Comparison of ENCODE assay signal across 11 cellular contexts in the genomic region with DNA sequence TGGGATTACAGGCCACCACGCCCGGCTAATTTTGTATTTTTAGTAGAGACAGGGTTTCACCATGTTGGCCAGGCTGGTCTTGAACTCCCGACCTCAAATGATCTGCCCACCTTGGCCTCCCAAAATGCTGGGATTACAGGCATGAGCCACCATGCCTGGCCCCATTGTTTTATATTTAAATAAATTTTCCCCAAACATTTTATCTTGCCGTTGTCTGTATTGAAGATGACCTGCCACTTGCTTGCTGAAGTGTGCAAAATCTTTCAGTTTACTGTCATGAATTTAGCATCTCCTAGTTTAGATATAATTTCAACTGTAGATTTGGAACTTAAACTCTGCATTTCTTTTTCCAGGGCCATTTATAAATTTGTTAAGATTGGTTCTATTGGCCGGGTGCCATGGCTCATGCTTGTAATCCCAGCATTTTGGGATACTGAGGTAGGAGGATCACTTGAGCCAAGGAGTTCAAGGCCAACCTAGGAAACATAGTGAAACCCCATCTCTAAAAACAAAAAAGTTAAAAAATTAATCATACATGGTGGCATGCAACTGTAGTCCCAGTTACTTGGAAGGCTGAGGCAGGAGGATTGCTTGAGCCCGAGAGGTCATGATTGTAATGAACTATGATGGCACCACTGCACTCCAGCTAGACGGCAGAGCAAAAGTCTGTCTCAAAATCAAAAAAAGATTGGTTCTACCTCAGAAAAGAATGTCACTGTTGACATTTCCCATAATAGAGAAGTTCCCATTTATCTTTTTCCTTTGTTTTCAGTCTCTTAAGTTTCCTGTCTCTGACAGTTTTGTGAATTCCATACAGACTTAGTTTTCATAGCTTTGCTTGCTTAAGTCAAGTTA.
DNase-seq lines count a peak whose midpoint lies in the region; ATAC-seq and TF ChIP-seq lines count a peak whose summit lies in the region.
"Had no signal": no experiment of that assay in that cellular context is flagged by ENCODE, and none has a peak within 500 bp of the region (broad histone marks: within the 10 kb centered on the region; RNA-seq: fewer than 3 reads in every experiment).

No MANE protein-coding gene starts in this region.

- no peak overlapping the region for H4K8ac ChIP-seq in mesenchymal stem cell (ENCODE audit: low read length)

- H3K36me3 ChIP-seq in mesenchymal stem cell (ENCODE audit: control insufficient read depth in 1 of 2, insufficient read depth in 2 of 2, low read depth in 1 of 2, low read length in 2 of 2), result peaks cover 0 to 7% of the 10 kb centered on the region in 2 experiments

- no peaks in the 10 kb centered on the region for H3K27me3 ChIP-seq in right cardiac atrium (ENCODE audit: control insufficient read depth, insufficient read depth)
- H3K27me3 ChIP-seq in mesenchymal stem cell (ENCODE audit: control insufficient read depth in 1 of 2, insufficient read depth in 1 of 2, low read length in 2 of 2), result no peaks in the 10 kb centered on the region
- H3K27me3 ChIP-seq: gastrocnemius medialis had no signal

- TF ChIP-seq CTCF in foreskin fibroblast (IDR thresholded peaks at IDR 0.05; ENCODE audit: low read depth, low read length), result no peak

- H3K18ac ChIP-seq in mesenchymal stem cell (ENCODE audit: low read depth in 1 of 2, low read length in 2 of 2), result peak overlapping the region in 1 of 2 experiments; percentile 54

- peak; percentile 11 to 25 for ATAC-seq in right cardiac atrium
- no peak for ATAC-seq in left cardiac atrium
- ATAC-seq: gastrocnemius medialis had no signal

- no peak overlapping the region for H3K4me3 ChIP-seq in right cardiac atrium (ENCODE audit: low read length)
- H3K4me3 ChIP-seq in mesenchymal stem cell (ENCODE audit: insufficient read depth in 1 of 2, low read depth in 1 of 2, low read length in 2 of 2), result no peak overlapping the region
- H3K4me3 ChIP-seq in foreskin fibroblast (ENCODE audit: low read depth in 1 of 2, low read length in 2 of 2), result no peak overlapping the region
- H3K4me3 ChIP-seq: gastrocnemius medialis had no signal

- H3K14ac ChIP-seq in mesenchymal stem cell (ENCODE audit: low read length in 2 of 2), result no peak overlapping the region

- H2AFZ ChIP-seq in mesenchymal stem cell (ENCODE audit: low read depth, low read length), result no peak overlapping the region

- no peak overlapping the region for H2BK15ac ChIP-seq in mesenchymal stem cell (ENCODE audit: low read depth, poor library complexity, severe bottlenecking)

- DNase-seq in right cardiac atrium (no peak), left cardiac atrium (no peak), astrocyte of the hippocampus (ENCODE audit: low read depth, low spot score) (peak; percentile 62), mesenchymal stem cell (no peak), retina (no peak), foreskin fibroblast (no peak), DMS114 treated with DMSO at 0.1 percent for 48 hours (lab: John Stamatoyannopoulos, UW; ENCODE audit: unreplicated experiment) (no peak), globus pallidus (ENCODE audit: low spot score) (no peak)
- DNase-seq: activated B cell treated with CpG ODN at 0.5 μM for 24 hours; gastrocnemius medialis; stimulated activated CD4-positive, alpha-beta T cell treated with anti-CD3 and anti-CD28 coated beads, Interleukin-12 subunit alpha, Interleukin-12 subunit beta, amount 100 ng/mL, for 4 hours had no signal

- peak overlapping the region; percentile 89 for H2BK5ac ChIP-seq in mesenchymal stem cell (ENCODE audit: low read depth, low read length, poor library complexity, severe bottlenecking)

- intact Hi-C loops in right cardiac atrium (cut with DNase I) (no loop called here), left cardiac atrium (cut with DNase I) (no loop called here)

- H4K91ac ChIP-seq in mesenchymal stem cell (ENCODE audit: low read length), result no peak overlapping the region

- H3K9me3 ChIP-seq in right cardiac atrium (ENCODE audit: control insufficient read depth, low read length) (no peaks in the 10 kb centered on the region), mesenchymal stem cell (ENCODE audit: control insufficient read depth, low read length) (no peaks in the 10 kb centered on the region)
- H3K9me3 ChIP-seq: gastrocnemius medialis had no signal

- no peak overlapping the region for H3K4ac ChIP-seq in mesenchymal stem cell (ENCODE audit: low read depth in 1 of 2, low read length in 2 of 2)

- no peak overlapping the region for H3K4me2 ChIP-seq in mesenchymal stem cell (ENCODE audit: low read length, poor library complexity, severe bottlenecking)

- H3K27ac ChIP-seq in right cardiac atrium (ENCODE audit: low read length) (no peak overlapping the region), mesenchymal stem cell (ENCODE audit: low read length, poor library complexity, severe bottlenecking) (peak overlapping the region; percentile 84)

- peak overlapping the region; percentile 87 for H2AK5ac ChIP-seq in mesenchymal stem cell (ENCODE audit: low read length, severe bottlenecking)

- H3K79me1 ChIP-seq in mesenchymal stem cell (replicated peaks; ENCODE audit: low read length, poor library complexity, severe bottlenecking), result no peaks in the 10 kb centered on the region

- 86% methylated on average over 7 of the region's 7 CpGs for WGBS in right cardiac atrium
- WGBS in mesenchymal stem cell, result 87% methylated on average over 7 of the region's 7 CpGs

- H3K4me1 ChIP-seq in right cardiac atrium (ENCODE audit: control insufficient read depth, insufficient read depth, low read length) (no peaks in the 10 kb centered on the region), mesenchymal stem cell (ENCODE audit: control insufficient read depth, insufficient read depth, low read depth, low read length) (peaks cover 6% of the 10 kb centered on the region)

- no peak overlapping the region for H3K9ac ChIP-seq in mesenchymal stem cell (ENCODE audit: low read length)

- H3K23ac ChIP-seq in mesenchymal stem cell (ENCODE audit: low read length in 2 of 2), result no peak overlapping the region

- peak overlapping the region; percentile 61 for H2BK120ac ChIP-seq in mesenchymal stem cell (ENCODE audit: low read depth, low read length)

- H2BK12ac ChIP-seq in mesenchymal stem cell (ENCODE audit: low read length in 2 of 2), result peak overlapping the region in 1 of 2 experiments; percentile 66

Comparison
In these comparisons a context has a peak if more than half of its experiments do, and no peak if none do; other contexts are left out.
1. ATAC-seq: peak in right cardiac atrium (2 of 2); none in left cardiac atrium (0 of 2).